ENCODE assay signal across 20 cellular contexts in the genomic region with DNA sequence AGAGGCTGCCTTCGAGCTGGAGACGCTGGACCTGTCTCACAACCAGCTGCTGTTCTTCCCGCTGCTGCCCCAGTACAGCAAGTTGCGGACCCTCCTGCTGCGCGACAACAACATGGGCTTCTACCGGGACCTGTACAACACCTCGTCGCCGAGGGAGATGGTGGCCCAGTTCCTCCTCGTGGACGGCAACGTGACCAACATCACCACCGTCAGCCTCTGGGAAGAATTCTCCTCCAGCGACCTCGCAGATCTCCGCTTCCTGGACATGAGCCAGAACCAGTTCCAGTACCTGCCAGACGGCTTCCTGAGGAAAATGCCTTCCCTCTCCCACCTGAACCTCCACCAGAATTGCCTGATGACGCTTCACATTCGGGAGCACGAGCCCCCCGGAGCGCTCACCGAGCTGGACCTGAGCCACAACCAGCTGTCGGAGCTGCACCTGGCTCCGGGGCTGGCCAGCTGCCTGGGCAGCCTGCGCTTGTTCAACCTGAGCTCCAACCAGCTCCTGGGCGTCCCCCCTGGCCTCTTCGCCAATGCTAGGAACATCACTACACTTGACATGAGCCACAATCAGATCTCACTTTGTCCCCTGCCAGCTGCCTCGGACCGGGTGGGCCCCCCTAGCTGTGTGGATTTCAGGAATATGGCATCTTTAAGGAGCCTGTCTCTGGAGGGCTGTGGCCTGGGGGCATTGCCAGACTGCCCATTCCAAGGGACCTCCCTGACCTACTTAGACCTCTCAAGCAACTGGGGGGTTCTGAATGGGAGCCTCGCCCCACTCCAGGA. TPM values are rescaled to one million over a fixed set of nuclear protein-coding genes. Genes with fewer than 3 reads are reported as not detected.
DNase-seq lines count a peak whose midpoint lies in the region; ATAC-seq and TF ChIP-seq lines count a peak whose summit lies in the region.
"Had no signal": no experiment of that assay in that cellular context is flagged by ENCODE, and none has a peak within 500 bp of the region (broad histone marks: within the 10 kb centered on the region; RNA-seq: fewer than 3 reads in every experiment).

No MANE protein-coding gene starts in this region.

- H3K27me3 ChIP-seq in thyroid gland: no peaks in the 10 kb centered on the region
- H3K27me3 ChIP-seq: tibial nerve had no signal

- no peak for TF ChIP-seq POLR2A in thyroid gland (IDR thresholded peaks at IDR 0.05)

- H3K27ac Mint-ChIP-seq in chondrocyte (ENCODE audit: unreplicated experiment): no peak overlapping the region
- H3K27ac Mint-ChIP-seq: HFFc6 had no signal

- intact Hi-C loops in thyroid gland (cut with DNase I): no loop called here

- H3K36me3 Mint-ChIP-seq in chondrocyte (ENCODE audit: low read depth): no peaks in the 10 kb centered on the region

- H3K4me3 Mint-ChIP-seq in chondrocyte (ENCODE audit: unreplicated experiment): no peak overlapping the region
- H3K4me3 Mint-ChIP-seq: CD8-positive, alpha-beta memory T cell; HFFc6 had no signal

- no peaks in the 10 kb centered on the region for H3K27me3 Mint-ChIP-seq in chondrocyte (ENCODE audit: low read depth)
- H3K27me3 Mint-ChIP-seq: CD8-positive, alpha-beta memory T cell had no signal

- H3K9me3 ChIP-seq in thyroid gland: no peaks in the 10 kb centered on the region
- H3K9me3 ChIP-seq: tibial nerve had no signal

- H3K36me3 ChIP-seq in thyroid gland: no peaks in the 10 kb centered on the region

- 53 to 92% methylated on average over 5 to 10 of the region's 32 CpGs for WGBS in thyroid gland, 2 donors

- TF ChIP-seq CTCF in chondrocyte (IDR thresholded peaks at IDR 0.05): no peak
- no peak for TF ChIP-seq CTCF in thyroid gland (IDR thresholded peaks at IDR 0.05)

- ATAC-seq in HG02870 (IDR thresholded peaks at IDR 0.05; ENCODE audit: unreplicated experiment): no peak
- no peak for ATAC-seq in GM19023 (IDR thresholded peaks at IDR 0.05; ENCODE audit: unreplicated experiment)
- ATAC-seq: left colon had no signal

- no peaks in the 10 kb centered on the region for H3K9me3 Mint-ChIP-seq in chondrocyte (ENCODE audit: low read depth)
- H3K9me3 Mint-ChIP-seq: CD8-positive, alpha-beta memory T cell; HFFc6 had no signal

- H3K4me1 Mint-ChIP-seq in chondrocyte (ENCODE audit: low read depth): peaks cover 4% of the 10 kb centered on the region

- peaks cover 0 to 10% of the 10 kb centered on the region in 2 donors for H3K4me1 ChIP-seq in thyroid gland

- no peak overlapping the region for H3K27ac ChIP-seq in thyroid gland
- H3K27ac ChIP-seq: tibial nerve had no signal

- no peak overlapping the region for H3K4me3 ChIP-seq in thyroid gland (replicated peaks in 1 of 3)
- H3K4me3 ChIP-seq: tibial nerve had no signal

- DNase-seq in SIG-M5 treated with dmso at 0.1 percent for 504 hours (lab: John Stamatoyannopoulos, UW; ENCODE audit: unreplicated experiment) (peak; percentile 28), SIG-M5 (lab: John Stamatoyannopoulos, UW) (no peak), NCI-H2171 (lab: John Stamatoyannopoulos, UW) (peak; percentile 1), chondrocyte (ENCODE audit: low spot score) (peak; percentile 51), thyroid gland (peak; percentile 54 to 56)
- no peak for DNase-seq in stimulated activated CD8-positive, alpha-beta memory T cell treated with anti-CD3 and anti-CD28 coated beads, Interleukin-4, amount 100 ng/mL, for 48 hours
- DNase-seq: activated CD4-positive, alpha-beta T cell treated with anti-CD3 and anti-CD28 coated beads for 48 hours; activated naive CD4-positive, alpha-beta T cell treated with anti-CD3 and anti-CD28 coated beads, Interleukin-2, amount 50 U/mL, for 16 hours; CD8-positive, alpha-beta memory T cell; effector CD4-positive, alpha-beta T cell; HFFc6; hippocampal formation; Karpas-422; left colon; NCI-H1436 treated with DMSO at 0.1 percent for 48 hours; stimulated activated CD4-positive, alpha-beta T cell treated with anti-CD3 and anti-CD28 coated beads, Interleukin-4, amount 100 ng/mL, for 4 hours; T1000 had no signal

RNA-seq across cellular contexts. Expression of gene NRROS, which starts 21.1 kb away (rescaled TPM):
- total RNA-seq in chondrocyte (0.38 to 0.50 TPM in 2 of 3 replicates, not detected in the other), thyroid gland (1 to 10 TPM; 1.2 to 3.9 (median 1.7) TPM)

RNA-seq across cellular contexts. Expression of gene CEP19, which starts 51.5 kb away (rescaled TPM):
- total RNA-seq in chondrocyte: 2.1 to 2.8 TPM (median 2.5 TPM) in 3 replicates
- 1 to 10 TPM; 1.2 to 5.2 (median 3.8) TPM for total RNA-seq in thyroid gland

RNA-seq across cellular contexts. Expression of gene PIGX, which starts 51.6 kb away (rescaled TPM):
- total RNA-seq in chondrocyte (27.2 to 31.2 TPM (median 30.8 TPM) in 3 replicates), thyroid gland (10 to 100 TPM; 23.1 to 40.6 (median 31.3) TPM)

Comparison
In these comparisons a context has a peak if more than half of its experiments do, and no peak if none do; other contexts are left out.
1. DNase-seq: peak in SIG-M5 treated with dmso at 0.1 percent for 504 hours (single experiment), NCI-H2171 (single experiment), chondrocyte (single experiment) and thyroid gland (2 of 2); none in SIG-M5 (single experiment) and stimulated activated CD8-positive, alpha-beta memory T cell treated with anti-CD3 and anti-CD28 coated beads, Interleukin-4, amount 100 ng/mL, for 48 hours (single experiment).